1 cellular context compared by ENCODE assay signal in genomic region chr2:226447338-226447885, GRCh38.
TF ChIP-seq lines count a peak whose summit lies in the region.

No MANE protein-coding gene starts in this region.

TF ChIP-seq in GM12891, 5 proteins besides CTCF, POLR2A, EP300 and RAD21:
- TF ChIP-seq TAF1 (IDR thresholded peaks at IDR 0.05; ENCODE audit: low read depth, low read length) (no peak), POU2F2 (IDR thresholded peaks at IDR 0.05; ENCODE audit: low read depth, low read length) (no peak), POLR2AphosphoS5 (IDR thresholded peaks at IDR 0.05; ENCODE audit: low read depth, low read length) (no peak), SPI1 (IDR thresholded peaks at IDR 0.05; ENCODE audit: low read depth, low read length) (no peak), PAX5 (IDR thresholded peaks at IDR 0.05; ENCODE audit: insufficient read depth, low read length, severe bottlenecking) (no peak)
